ENCODE assay signal across 1 cellular context in the genomic region with DNA sequence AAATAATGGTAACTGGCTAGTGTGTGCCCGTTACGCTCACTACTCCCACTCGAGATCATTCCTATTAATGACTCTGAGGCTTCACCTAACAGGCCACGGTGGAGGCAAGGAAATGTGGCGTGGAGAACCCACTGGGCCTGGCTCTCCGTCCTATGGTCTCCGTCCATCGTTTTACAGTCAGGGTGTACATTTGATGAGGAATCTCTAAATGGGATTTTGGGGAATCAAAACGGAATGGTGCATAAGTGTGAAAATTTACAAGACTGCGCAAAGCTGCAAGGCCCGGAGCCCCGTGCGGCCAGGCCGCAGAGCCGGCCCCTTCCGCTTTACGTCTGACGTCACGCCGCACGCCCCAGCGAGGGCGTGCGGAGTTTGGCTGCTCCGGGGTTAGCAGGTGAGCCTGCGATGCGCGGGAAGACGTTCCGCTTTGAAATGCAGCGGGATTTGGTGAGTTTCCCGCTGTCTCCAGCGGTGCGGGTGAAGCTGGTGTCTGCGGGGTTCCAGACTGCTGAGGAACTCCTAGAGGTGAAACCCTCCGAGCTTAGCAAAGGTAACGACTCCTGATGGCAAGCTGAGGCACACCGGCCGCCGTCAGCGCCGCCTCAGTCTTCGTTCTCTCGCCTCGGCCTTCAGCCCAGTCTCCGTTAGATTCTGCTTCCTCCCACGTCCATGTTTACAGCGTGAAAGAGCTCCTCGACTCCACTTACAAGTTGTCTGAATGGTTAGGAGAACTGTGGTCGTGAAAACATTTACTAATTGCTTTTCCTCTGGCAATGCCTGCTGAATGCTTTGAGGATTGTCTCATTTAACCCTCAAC.
TF ChIP-seq lines count a peak whose summit lies in the region.

A gene (plus strand): TSS at position 364 of the 817 bp plus-strand sequence. CDS start 42 bp downstream, at position 406.

TF ChIP-seq in HepG2, 621 proteins besides CTCF, POLR2A, EP300 and RAD21 (continued from another document and continues in another):
- TF ChIP-seq, protein P1, sequence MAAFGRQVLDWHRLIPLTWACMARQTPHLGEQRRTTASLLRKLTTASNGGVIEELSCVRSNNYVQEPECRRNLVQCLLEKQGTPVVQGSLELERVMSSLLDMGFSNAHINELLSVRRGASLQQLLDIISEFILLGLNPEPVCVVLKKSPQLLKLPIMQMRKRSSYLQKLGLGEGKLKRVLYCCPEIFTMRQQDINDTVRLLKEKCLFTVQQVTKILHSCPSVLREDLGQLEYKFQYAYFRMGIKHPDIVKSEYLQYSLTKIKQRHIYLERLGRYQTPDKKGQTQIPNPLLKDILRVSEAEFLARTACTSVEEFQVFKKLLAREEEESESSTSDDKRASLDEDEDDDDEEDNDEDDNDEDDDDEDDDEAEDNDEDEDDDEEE (CRISPR knock-in tag; IDR thresholded peaks at IDR 0.05): peak; percentile 25; the same call in 1 of the 2 replicates
- peak; percentile 94; the same call in 1 of the 2 replicates for TF ChIP-seq ZNF224 (CRISPR knock-in tag; IDR thresholded peaks at IDR 0.05)
- TF ChIP-seq ZFP37 (CRISPR knock-in tag; IDR thresholded peaks at IDR 0.05; ENCODE audit: borderline replicate concordance): peak; percentile 78; the same call in 1 of the 2 replicates
- peak; percentile 47; the same call in 1 of the 2 replicates for TF ChIP-seq ZNF879 (CRISPR knock-in tag; IDR thresholded peaks at IDR 0.05)
- 0 out of 2 replicates have a peak, but pooled peaks have one; percentile 71 for TF ChIP-seq ZNF101 (CRISPR knock-in tag; IDR thresholded peaks at IDR 0.05; ENCODE audit: borderline replicate concordance, low read depth)
- TF ChIP-seq, protein P2, sequence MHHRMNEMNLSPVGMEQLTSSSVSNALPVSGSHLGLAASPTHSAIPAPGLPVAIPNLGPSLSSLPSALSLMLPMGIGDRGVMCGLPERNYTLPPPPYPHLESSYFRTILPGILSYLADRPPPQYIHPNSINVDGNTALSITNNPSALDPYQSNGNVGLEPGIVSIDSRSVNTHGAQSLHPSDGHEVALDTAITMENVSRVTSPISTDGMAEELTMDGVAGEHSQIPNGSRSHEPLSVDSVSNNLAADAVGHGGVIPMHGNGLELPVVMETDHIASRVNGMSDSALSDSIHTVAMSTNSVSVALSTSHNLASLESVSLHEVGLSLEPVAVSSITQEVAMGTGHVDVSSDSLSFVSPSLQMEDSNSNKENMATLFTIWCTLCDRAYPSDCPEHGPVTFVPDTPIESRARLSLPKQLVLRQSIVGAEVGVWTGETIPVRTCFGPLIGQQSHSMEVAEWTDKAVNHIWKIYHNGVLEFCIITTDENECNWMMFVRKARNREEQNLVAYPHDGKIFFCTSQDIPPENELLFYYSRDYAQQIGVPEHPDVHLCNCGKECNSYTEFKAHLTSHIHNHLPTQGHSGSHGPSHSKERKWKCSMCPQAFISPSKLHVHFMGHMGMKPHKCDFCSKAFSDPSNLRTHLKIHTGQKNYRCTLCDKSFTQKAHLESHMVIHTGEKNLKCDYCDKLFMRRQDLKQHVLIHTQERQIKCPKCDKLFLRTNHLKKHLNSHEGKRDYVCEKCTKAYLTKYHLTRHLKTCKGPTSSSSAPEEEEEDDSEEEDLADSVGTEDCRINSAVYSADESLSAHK (CRISPR knock-in tag; IDR thresholded peaks at IDR 0.05; ENCODE audit: borderline replicate concordance): no peak; the same call in 1 of the 2 replicates
- no peak for TF ChIP-seq NR3C1 (CRISPR knock-in tag; IDR thresholded peaks at IDR 0.05)
- TF ChIP-seq KAT8 (CRISPR knock-in tag; IDR thresholded peaks at IDR 0.05): peak; percentile 98
- TF ChIP-seq NFE2 (CRISPR knock-in tag; IDR thresholded peaks at IDR 0.05): peak; percentile 28; the same call in 1 of the 2 replicates
- TF ChIP-seq, protein P3, sequence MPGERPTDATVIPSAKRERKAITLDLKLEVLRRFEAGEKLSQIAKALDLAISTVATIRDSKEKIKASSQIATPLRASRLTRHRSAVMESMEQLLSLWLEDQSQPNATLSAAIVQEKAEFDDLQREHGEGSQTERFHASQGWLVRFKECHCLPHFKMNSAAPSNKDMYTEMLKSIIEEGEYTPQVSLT (CRISPR knock-in tag; IDR thresholded peaks at IDR 0.05; ENCODE audit: borderline replicate concordance, low read depth): peak; percentile 87; the same call in 1 of the 2 replicates
- TF ChIP-seq, protein P4, sequence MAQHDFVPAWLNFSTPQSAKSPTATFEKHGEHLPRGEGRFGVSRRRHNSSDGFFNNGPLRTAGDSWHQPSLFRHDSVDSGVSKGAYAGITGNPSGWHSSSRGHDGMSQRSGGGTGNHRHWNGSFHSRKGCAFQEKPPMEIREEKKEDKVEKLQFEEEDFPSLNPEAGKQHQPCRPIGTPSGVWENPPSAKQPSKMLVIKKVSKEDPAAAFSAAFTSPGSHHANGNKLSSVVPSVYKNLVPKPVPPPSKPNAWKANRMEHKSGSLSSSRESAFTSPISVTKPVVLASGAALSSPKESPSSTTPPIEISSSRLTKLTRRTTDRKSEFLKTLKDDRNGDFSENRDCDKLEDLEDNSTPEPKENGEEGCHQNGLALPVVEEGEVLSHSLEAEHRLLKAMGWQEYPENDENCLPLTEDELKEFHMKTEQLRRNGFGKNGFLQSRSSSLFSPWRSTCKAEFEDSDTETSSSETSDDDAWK (CRISPR knock-in tag; IDR thresholded peaks at IDR 0.05): no peak
- TF ChIP-seq, protein P5, sequence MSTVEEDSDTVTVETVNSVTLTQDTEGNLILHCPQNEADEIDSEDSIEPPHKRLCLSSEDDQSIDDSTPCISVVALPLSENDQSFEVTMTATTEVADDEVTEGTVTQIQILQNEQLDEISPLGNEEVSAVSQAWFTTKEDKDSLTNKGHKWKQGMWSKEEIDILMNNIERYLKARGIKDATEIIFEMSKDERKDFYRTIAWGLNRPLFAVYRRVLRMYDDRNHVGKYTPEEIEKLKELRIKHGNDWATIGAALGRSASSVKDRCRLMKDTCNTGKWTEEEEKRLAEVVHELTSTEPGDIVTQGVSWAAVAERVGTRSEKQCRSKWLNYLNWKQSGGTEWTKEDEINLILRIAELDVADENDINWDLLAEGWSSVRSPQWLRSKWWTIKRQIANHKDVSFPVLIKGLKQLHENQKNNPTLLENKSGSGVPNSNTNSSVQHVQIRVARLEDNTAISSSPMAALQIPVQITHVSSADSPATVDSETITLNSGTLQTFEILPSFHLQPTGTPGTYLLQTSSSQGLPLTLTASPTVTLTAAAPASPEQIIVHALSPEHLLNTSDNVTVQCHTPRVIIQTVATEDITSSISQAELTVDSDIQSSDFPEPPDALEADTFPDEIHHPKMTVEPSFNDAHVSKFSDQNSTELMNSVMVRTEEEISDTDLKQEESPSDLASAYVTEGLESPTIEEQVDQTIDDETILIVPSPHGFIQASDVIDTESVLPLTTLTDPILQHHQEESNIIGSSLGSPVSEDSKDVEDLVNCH (CRISPR knock-in tag; IDR thresholded peaks at IDR 0.05): 0 out of 2 replicates have a peak, but pooled peaks have one; percentile 77
- TF ChIP-seq HNRNPLL (IDR thresholded peaks at IDR 0.05; ENCODE audit: low read depth, low read length, poor library complexity, severe bottlenecking): peak; percentile 87
- peak; percentile 94 for TF ChIP-seq POGZ (CRISPR knock-in tag; IDR thresholded peaks at IDR 0.05)
- TF ChIP-seq ZNF501 (CRISPR knock-in tag; IDR thresholded peaks at IDR 0.05): peak; percentile 99
- peak; percentile 60 for TF ChIP-seq GATAD2A (CRISPR knock-in tag; IDR thresholded peaks at IDR 0.05)
- TF ChIP-seq HMG20B (CRISPR knock-in tag; conservative IDR thresholded peaks at IDR 0.05): 0 out of 2 replicates have a peak, but pooled peaks have one; percentile 49
- no peak for TF ChIP-seq GTF2F1 (IDR thresholded peaks at IDR 0.05; ENCODE audit: low read length)
- peak; percentile 37; the same call in 1 of the 2 replicates for TF ChIP-seq EED (CRISPR knock-in tag; IDR thresholded peaks at IDR 0.05)
- TF ChIP-seq TCF7L2 (IDR thresholded peaks at IDR 0.05; ENCODE audit: low read depth, low read length): no peak
- TF ChIP-seq PAWR (CRISPR knock-in tag; IDR thresholded peaks at IDR 0.05; ENCODE audit: borderline replicate concordance): 0 out of 2 replicates have a peak, but pooled peaks have one; percentile 82
- peak; percentile 36; the same call in 1 of the 2 replicates for TF ChIP-seq KDM5A (IDR thresholded peaks at IDR 0.05; ENCODE audit: borderline replicate concordance, low read length)
- TF ChIP-seq, protein P6, sequence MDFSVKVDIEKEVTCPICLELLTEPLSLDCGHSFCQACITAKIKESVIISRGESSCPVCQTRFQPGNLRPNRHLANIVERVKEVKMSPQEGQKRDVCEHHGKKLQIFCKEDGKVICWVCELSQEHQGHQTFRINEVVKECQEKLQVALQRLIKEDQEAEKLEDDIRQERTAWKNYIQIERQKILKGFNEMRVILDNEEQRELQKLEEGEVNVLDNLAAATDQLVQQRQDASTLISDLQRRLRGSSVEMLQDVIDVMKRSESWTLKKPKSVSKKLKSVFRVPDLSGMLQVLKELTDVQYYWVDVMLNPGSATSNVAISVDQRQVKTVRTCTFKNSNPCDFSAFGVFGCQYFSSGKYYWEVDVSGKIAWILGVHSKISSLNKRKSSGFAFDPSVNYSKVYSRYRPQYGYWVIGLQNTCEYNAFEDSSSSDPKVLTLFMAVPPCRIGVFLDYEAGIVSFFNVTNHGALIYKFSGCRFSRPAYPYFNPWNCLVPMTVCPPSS (IDR thresholded peaks at IDR 0.05): no peak
- peak; percentile 97 for TF ChIP-seq MYNN (CRISPR knock-in tag; IDR thresholded peaks at IDR 0.05; ENCODE audit: low read depth)
- TF ChIP-seq ZNF180 (CRISPR knock-in tag; IDR thresholded peaks at IDR 0.05; ENCODE audit: borderline replicate concordance, low read depth): no peak; the same call in 1 of the 2 replicates
- TF ChIP-seq ZNF234 (CRISPR knock-in tag; conservative IDR thresholded peaks at IDR 0.05): peak; percentile 93
- TF ChIP-seq, protein P7, sequence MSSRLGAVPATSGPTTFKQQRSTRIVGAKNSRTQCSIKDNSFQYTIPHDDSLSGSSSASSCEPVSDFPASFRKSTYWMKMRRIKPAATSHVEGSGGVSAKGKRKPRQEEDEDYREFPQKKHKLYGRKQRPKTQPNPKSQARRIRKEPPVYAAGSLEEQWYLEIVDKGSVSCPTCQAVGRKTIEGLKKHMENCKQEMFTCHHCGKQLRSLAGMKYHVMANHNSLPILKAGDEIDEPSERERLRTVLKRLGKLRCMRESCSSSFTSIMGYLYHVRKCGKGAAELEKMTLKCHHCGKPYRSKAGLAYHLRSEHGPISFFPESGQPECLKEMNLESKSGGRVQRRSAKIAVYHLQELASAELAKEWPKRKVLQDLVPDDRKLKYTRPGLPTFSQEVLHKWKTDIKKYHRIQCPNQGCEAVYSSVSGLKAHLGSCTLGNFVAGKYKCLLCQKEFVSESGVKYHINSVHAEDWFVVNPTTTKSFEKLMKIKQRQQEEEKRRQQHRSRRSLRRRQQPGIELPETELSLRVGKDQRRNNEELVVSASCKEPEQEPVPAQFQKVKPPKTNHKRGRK (CRISPR knock-in tag; IDR thresholded peaks at IDR 0.05): 0 out of 2 replicates have a peak, but pooled peaks have one; percentile 38
- 0 out of 2 replicates have a peak, but pooled peaks have one; percentile 86 for TF ChIP-seq ZNF75D (CRISPR knock-in tag; IDR thresholded peaks at IDR 0.05; ENCODE audit: borderline replicate concordance)
- no peak for TF ChIP-seq HNRNPUL1 (IDR thresholded peaks at IDR 0.05; ENCODE audit: low read depth, low read length)
- TF ChIP-seq TAF15 (IDR thresholded peaks at IDR 0.05; ENCODE audit: low read depth, low read length, poor library complexity, severe bottlenecking): peak; percentile 89
- TF ChIP-seq NONO (IDR thresholded peaks at IDR 0.05): no peak
- peak; percentile 31; the same call in 1 of the 2 replicates for TF ChIP-seq NONO (CRISPR knock-in tag; conservative IDR thresholded peaks at IDR 0.05)
- TF ChIP-seq ZNF766 (CRISPR knock-in tag; IDR thresholded peaks at IDR 0.05; ENCODE audit: borderline replicate concordance): peak; percentile 99
- TF ChIP-seq, protein P8, sequence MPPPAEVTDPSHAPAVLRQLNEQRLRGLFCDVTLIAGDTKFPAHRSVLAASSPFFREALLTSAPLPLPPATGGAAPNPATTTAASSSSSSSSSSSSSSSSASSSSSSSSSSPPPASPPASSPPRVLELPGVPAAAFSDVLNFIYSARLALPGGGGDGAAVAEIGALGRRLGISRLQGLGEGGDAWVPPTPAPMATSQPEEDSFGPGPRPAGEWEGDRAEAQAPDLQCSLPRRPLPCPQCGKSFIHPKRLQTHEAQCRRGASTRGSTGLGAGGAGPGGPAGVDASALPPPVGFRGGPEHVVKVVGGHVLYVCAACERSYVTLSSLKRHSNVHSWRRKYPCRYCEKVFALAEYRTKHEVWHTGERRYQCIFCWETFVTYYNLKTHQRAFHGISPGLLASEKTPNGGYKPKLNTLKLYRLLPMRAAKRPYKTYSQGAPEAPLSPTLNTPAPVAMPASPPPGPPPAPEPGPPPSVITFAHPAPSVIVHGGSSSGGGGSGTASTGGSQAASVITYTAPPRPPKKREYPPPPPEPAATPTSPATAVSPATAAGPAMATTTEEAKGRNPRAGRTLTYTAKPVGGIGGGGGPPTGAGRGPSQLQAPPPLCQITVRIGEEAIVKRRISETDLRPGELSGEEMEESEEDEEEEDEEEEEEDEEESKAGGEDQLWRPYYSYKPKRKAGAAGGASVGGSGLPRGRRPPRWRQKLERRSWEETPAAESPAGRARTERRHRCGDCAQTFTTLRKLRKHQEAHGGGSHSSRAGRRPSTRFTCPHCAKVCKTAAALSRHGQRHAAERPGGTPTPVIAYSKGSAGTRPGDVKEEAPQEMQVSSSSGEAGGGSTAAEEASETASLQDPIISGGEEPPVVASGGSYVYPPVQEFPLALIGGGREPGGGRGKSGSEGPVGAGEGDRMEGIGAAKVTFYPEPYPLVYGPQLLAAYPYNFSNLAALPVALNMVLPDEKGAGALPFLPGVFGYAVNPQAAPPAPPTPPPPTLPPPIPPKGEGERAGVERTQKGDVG (CRISPR knock-in tag; IDR thresholded peaks at IDR 0.05; ENCODE audit: borderline replicate concordance): peak; percentile 95
- TF ChIP-seq, protein P9, sequence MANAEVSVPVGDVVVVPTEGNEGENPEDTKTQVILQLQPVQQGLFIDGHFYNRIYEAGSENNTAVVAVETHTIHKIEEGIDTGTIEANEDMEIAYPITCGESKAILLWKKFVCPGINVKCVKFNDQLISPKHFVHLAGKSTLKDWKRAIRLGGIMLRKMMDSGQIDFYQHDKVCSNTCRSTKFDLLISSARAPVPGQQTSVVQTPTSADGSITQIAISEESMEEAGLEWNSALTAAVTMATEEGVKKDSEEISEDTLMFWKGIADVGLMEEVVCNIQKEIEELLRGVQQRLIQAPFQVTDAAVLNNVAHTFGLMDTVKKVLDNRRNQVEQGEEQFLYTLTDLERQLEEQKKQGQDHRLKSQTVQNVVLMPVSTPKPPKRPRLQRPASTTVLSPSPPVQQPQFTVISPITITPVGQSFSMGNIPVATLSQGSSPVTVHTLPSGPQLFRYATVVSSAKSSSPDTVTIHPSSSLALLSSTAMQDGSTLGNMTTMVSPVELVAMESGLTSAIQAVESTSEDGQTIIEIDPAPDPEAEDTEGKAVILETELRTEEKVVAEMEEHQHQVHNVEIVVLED (CRISPR knock-in tag; IDR thresholded peaks at IDR 0.05; ENCODE audit: borderline replicate concordance): peak; percentile 100
- peak; percentile 91 for TF ChIP-seq CBFB (CRISPR knock-in tag; IDR thresholded peaks at IDR 0.05)
